Comparison of ENCODE assay signal across 19 cellular contexts in genomic region chr2:105641389-105641811, GRCh38.
DNase-seq lines count a peak whose midpoint lies in the region; ATAC-seq and TF ChIP-seq lines count a peak whose summit lies in the region.
"Had no signal": no experiment of that assay in that cellular context is flagged by ENCODE, and none has a peak within 500 bp of the region (broad histone marks: within the 10 kb centered on the region; RNA-seq: fewer than 3 reads in every experiment).

No MANE protein-coding gene starts in this region.

- TF ChIP-seq CTCF in mesothelial cell of epicardium (IDR thresholded peaks at IDR 0.05; ENCODE audit: unreplicated experiment), result no peak

- intact Hi-C loops in left ventricle myocardium superior (cut with micrococcal nuclease), result no loop called here
- intact Hi-C loops in Right ventricle myocardium inferior (cut with DNase I), result no loop called here

- H3K4me3 Mint-ChIP-seq in mesothelial cell of epicardium, result no peak overlapping the region
- H3K4me3 Mint-ChIP-seq: activated CD4-positive, alpha-beta memory T cell treated with anti-CD3 and anti-CD28 coated beads, Interleukin-2, amount 10 ng/mL, durations not matched to agents 7 days and 5 days; activated T-helper 1 cell treated with anti-CD3 and anti-CD28 coated beads, Interleukin-12 subunit alpha, Interleukin-12 subunit beta, Interleukin-2, Interleukin-4 antibody, amounts not matched to agents 30 ng/mL and 10 ng/mL and 1 ng/mL, durations not matched to agents 14 hours and 24 hours and 36 hours; CD4-positive, alpha-beta T cell; naive thymus-derived CD8-positive, alpha-beta T cell had no signal

- DNase-seq in left ventricle myocardium superior, result no peak
- no peak for DNase-seq in Right ventricle myocardium inferior (ENCODE audit: missing footprints)
- DNase-seq in cerebellar nuclear complex (lab: John Stamatoyannopoulos, UW), result peak; percentile 58 to 73
- DNase-seq in midbrain (lab: John Stamatoyannopoulos, UW), result peak; percentile 85
- DNase-seq in NOMO-1 treated with DMSO at 0.1 percent for 48 hours (lab: John Stamatoyannopoulos, UW; ENCODE audit: unreplicated experiment), result no peak
- no peak for DNase-seq in activated T-cell treated with anti-CD3 and anti-CD28 coated beads for 4 hours
- no peak for DNase-seq in mesothelial cell of epicardium (ENCODE audit: low spot score in 2 of 2, unreplicated experiment in 2 of 2)
- DNase-seq: activated CD4-positive, alpha-beta memory T cell treated with anti-CD3 and anti-CD28 coated beads, Interleukin-2, amount 10 ng/mL, durations not matched to agents 7 days and 5 days; CD4-positive, alpha-beta T cell; EL; naive thymus-derived CD8-positive, alpha-beta T cell; NCI-H146; NCI-H345; right lobe of liver; stimulated activated CD4-positive, alpha-beta T cell treated with anti-CD3 and anti-CD28 coated beads, Interleukin-2, amount 100 ng/mL, for 48 hours; stimulated activated CD8-positive, alpha-beta memory T cell treated with anti-CD3 and anti-CD28 coated beads, Interleukin-4, amount 100 ng/mL, for 48 hours had no signal

- H3K9me3 Mint-ChIP-seq in mesothelial cell of epicardium, result no peaks in the 10 kb centered on the region
- H3K9me3 Mint-ChIP-seq: activated CD4-positive, alpha-beta memory T cell treated with anti-CD3 and anti-CD28 coated beads, Interleukin-2, amount 10 ng/mL, durations not matched to agents 7 days and 5 days; activated T-helper 1 cell treated with anti-CD3 and anti-CD28 coated beads, Interleukin-12 subunit alpha, Interleukin-12 subunit beta, Interleukin-2, Interleukin-4 antibody, amounts not matched to agents 30 ng/mL and 10 ng/mL and 1 ng/mL, durations not matched to agents 14 hours and 24 hours and 36 hours; CD4-positive, alpha-beta T cell had no signal

- H3K4me1 Mint-ChIP-seq in mesothelial cell of epicardium, result no peaks in the 10 kb centered on the region
- H3K4me1 Mint-ChIP-seq: activated CD4-positive, alpha-beta memory T cell treated with anti-CD3 and anti-CD28 coated beads, Interleukin-2, amount 10 ng/mL, durations not matched to agents 7 days and 5 days had no signal

- H3K27me3 Mint-ChIP-seq in mesothelial cell of epicardium (ENCODE audit: low read depth), result peaks cover 33% of the 10 kb centered on the region
- H3K27me3 Mint-ChIP-seq: CD4-positive, alpha-beta T cell had no signal

- H3K27ac Mint-ChIP-seq in mesothelial cell of epicardium, result no peak overlapping the region
- H3K27ac Mint-ChIP-seq: activated CD4-positive, alpha-beta memory T cell treated with anti-CD3 and anti-CD28 coated beads, Interleukin-2, amount 10 ng/mL, durations not matched to agents 7 days and 5 days; activated T-helper 1 cell treated with anti-CD3 and anti-CD28 coated beads, Interleukin-12 subunit alpha, Interleukin-12 subunit beta, Interleukin-2, Interleukin-4 antibody, amounts not matched to agents 30 ng/mL and 10 ng/mL and 1 ng/mL, durations not matched to agents 14 hours and 24 hours and 36 hours; CD4-positive, alpha-beta T cell; naive thymus-derived CD8-positive, alpha-beta T cell had no signal

- H3K36me3 Mint-ChIP-seq in mesothelial cell of epicardium, result no peaks in the 10 kb centered on the region
- H3K36me3 Mint-ChIP-seq: naive thymus-derived CD8-positive, alpha-beta T cell had no signal

- ATAC-seq in left ventricle myocardium superior (peak; percentile 13), Right ventricle myocardium inferior (no peak), esophagus mucosa (no peak)
- ATAC-seq: left lobe of liver; naive thymus-derived CD8-positive, alpha-beta T cell; right lobe of liver had no signal

Comparison
In these comparisons a context has a peak if more than half of its experiments do, and no peak if none do; other contexts are left out.
1. DNase-seq: peak in cerebellar nuclear complex (2 of 2) and midbrain (single experiment); none in left ventricle myocardium superior (single experiment), Right ventricle myocardium inferior (single experiment), NOMO-1 treated with DMSO at 0.1 percent for 48 hours (single experiment), activated T-cell treated with anti-CD3 and anti-CD28 coated beads for 4 hours (single experiment) and mesothelial cell of epicardium (0 of 2).